21 cellular contexts compared by ENCODE assay signal in the genomic region with DNA sequence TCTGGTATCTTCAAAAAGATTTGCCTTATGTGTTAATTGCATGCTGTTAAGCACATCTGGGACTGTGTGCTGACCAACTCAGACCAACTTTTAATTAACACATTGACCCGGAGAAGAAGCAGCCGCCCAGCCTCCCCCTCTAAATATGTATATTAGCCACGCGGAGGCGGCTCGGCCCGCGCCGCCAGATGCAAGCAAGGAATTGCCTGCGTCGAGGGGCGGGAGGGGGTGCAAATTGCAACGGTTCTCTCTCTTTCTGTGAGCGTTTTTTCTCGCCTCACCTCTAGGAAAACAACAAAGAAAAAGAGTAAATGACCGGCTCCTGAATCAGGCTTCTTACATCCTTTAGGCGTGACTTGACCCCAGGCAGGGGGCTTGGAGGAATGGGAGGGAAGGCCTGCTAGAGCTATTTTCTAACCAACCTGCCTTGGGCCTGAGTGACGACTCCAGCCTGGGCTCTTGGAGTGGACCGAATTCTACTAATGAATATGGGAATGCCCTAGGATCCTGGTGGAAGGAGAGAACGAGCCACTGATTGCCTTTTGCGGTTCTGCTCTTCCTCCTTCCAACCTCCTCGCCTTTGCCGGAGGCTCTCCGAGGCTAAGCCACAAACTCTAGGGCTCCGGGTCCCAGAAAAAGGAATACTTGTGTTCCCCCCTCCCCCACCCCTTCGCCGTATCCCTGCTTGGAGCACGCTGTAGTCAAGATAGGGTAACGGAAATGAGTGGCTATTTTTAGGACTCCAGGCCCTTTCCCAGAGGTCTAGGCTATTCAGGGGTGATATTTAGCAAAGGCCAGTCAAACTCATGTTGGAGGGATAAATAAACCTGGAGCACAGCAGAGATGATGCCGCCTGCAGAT.
DNase-seq lines count a peak whose midpoint lies in the region; ATAC-seq and TF ChIP-seq lines count a peak whose summit lies in the region.
"Had no signal": no experiment of that assay in that cellular context is flagged by ENCODE, and none has a peak within 500 bp of the region (broad histone marks: within the 10 kb centered on the region; RNA-seq: fewer than 3 reads in every experiment).

No MANE protein-coding gene starts in this region.

- no peaks in the 10 kb centered on the region for H3K9me3 ChIP-seq in osteoblast (ENCODE audit: low read depth, low read length)
- H3K9me3 ChIP-seq: MG63 had no signal

- H3K9me3 Mint-ChIP-seq in activated naive CD4-positive, alpha-beta T cell treated with anti-CD3 and anti-CD28 coated beads for 36 hours: peaks cover 5% of the 10 kb centered on the region

- intact Hi-C loops in activated naive CD4-positive, alpha-beta T cell treated with anti-CD3 and anti-CD28 coated beads for 36 hours (cut with micrococcal nuclease): no loop called here

- H3K4me3 ChIP-seq in H7 (ENCODE audit: insufficient read depth, low read depth, low read length) (peak overlapping the region; percentile 37), epithelial cell of proximal tubule (ENCODE audit: low read depth, low read length) (peak overlapping the region; percentile 39), osteoblast (ENCODE audit: insufficient read depth, low read length) (no peak overlapping the region)
- H3K4me3 ChIP-seq: MG63 had no signal

- DNase-seq in H7 (peak; percentile 81), epithelial cell of proximal tubule (ENCODE audit: low read depth) (no peak), iPS-NIHi7 (ENCODE audit: extremely low spot score) (peak; percentile 47), osteoblast (ENCODE audit: insufficient read length, low spot score, missing footprints) (peak; percentile 76), NCI-H1048 (lab: John Stamatoyannopoulos, UW) (no peak), NCI-H82 (lab: John Stamatoyannopoulos, UW) (no peak)
- no peak for DNase-seq in activated naive CD4-positive, alpha-beta T cell treated with anti-CD3 and anti-CD28 coated beads for 36 hours
- DNase-seq: activated CD4-positive, alpha-beta T cell treated with anti-CD3 and anti-CD28 coated beads, Interleukin-2, amount 50 U/mL, for 48 hours; activated naive CD8-positive, alpha-beta T cell treated with anti-CD3 and anti-CD28 coated beads, Interleukin-2, amount 10 ng/mL, durations not matched to agents 7 days and 5 days; activated T-cell treated with anti-CD3 and anti-CD28 coated beads, Interleukin-2, amount 50 U/mL, for 48 hours; CD4-positive, alpha-beta memory T cell; DND-41; HFFc6; IMR-90; mammary epithelial cell; MG63; natural killer cell; NCI-H1930; stimulated activated CD4-positive, alpha-beta T cell treated with anti-CD3 and anti-CD28 coated beads, Interleukin-4, amount 100 ng/mL, for 1 hour; T-helper 1 cell had no signal

- H3K36me3 ChIP-seq in H7 (replicated peaks; ENCODE audit: control insufficient read depth, insufficient read depth, low read length): no peaks in the 10 kb centered on the region
- no peaks in the 10 kb centered on the region for H3K36me3 ChIP-seq in osteoblast (ENCODE audit: insufficient read depth, low read length)
- H3K36me3 ChIP-seq: MG63 had no signal

- no peaks in the 10 kb centered on the region for H3K79me2 ChIP-seq in osteoblast (ENCODE audit: insufficient read depth, low read length)

- TF ChIP-seq CTCF in epithelial cell of proximal tubule (conservative IDR thresholded peaks at IDR 0.05; ENCODE audit: low read depth, low read length) (no peak), osteoblast (IDR thresholded peaks at IDR 0.05; ENCODE audit: extremely low read depth, low read depth, low read length) (no peak)

- H3K4me3 Mint-ChIP-seq in activated naive CD4-positive, alpha-beta T cell treated with anti-CD3 and anti-CD28 coated beads for 36 hours: no peak overlapping the region
- H3K4me3 Mint-ChIP-seq: activated naive CD8-positive, alpha-beta T cell treated with anti-CD3 and anti-CD28 coated beads, Interleukin-2, amount 10 ng/mL, durations not matched to agents 7 days and 5 days; CD4-positive, alpha-beta memory T cell; HFFc6; natural killer cell had no signal

- H3K27me3 ChIP-seq in H7 (ENCODE audit: control insufficient read depth, insufficient read depth, low read length): peaks cover 65% of the 10 kb centered on the region
- peaks cover 31% of the 10 kb centered on the region for H3K27me3 ChIP-seq in osteoblast (ENCODE audit: insufficient read depth, low read length)
- H3K27me3 ChIP-seq: MG63 had no signal

- no peaks in the 10 kb centered on the region for H3K4me1 ChIP-seq in osteoblast (ENCODE audit: insufficient read depth, low read length)

- ATAC-seq in GM18502 (IDR thresholded peaks at IDR 0.05; ENCODE audit: poor library complexity, unreplicated experiment): no peak
- ATAC-seq: natural killer cell had no signal

- peaks cover 5% of the 10 kb centered on the region for H3K36me3 Mint-ChIP-seq in activated naive CD4-positive, alpha-beta T cell treated with anti-CD3 and anti-CD28 coated beads for 36 hours (ENCODE audit: low read depth)

- H3K4me2 ChIP-seq in osteoblast (ENCODE audit: insufficient read depth, low read length): no peak overlapping the region

- no peak overlapping the region for H3K27ac ChIP-seq in osteoblast (ENCODE audit: low read depth, low read length)

- peaks cover 53% of the 10 kb centered on the region for H3K27me3 Mint-ChIP-seq in activated naive CD4-positive, alpha-beta T cell treated with anti-CD3 and anti-CD28 coated beads for 36 hours (ENCODE audit: low read depth)

- no peaks in the 10 kb centered on the region for H4K20me1 ChIP-seq in osteoblast (ENCODE audit: insufficient read depth, low read length)

- H3K4me1 Mint-ChIP-seq in activated naive CD4-positive, alpha-beta T cell treated with anti-CD3 and anti-CD28 coated beads for 36 hours (ENCODE audit: low read depth): peaks cover 4% of the 10 kb centered on the region
- H3K4me1 Mint-ChIP-seq: natural killer cell had no signal

- H2AFZ ChIP-seq in osteoblast (ENCODE audit: low read length): no peak overlapping the region

- H3K27ac Mint-ChIP-seq in activated naive CD4-positive, alpha-beta T cell treated with anti-CD3 and anti-CD28 coated beads for 36 hours: no peak overlapping the region
- H3K27ac Mint-ChIP-seq: activated naive CD8-positive, alpha-beta T cell treated with anti-CD3 and anti-CD28 coated beads, Interleukin-2, amount 10 ng/mL, durations not matched to agents 7 days and 5 days; CD4-positive, alpha-beta memory T cell; HFFc6; natural killer cell had no signal

- CTCF ChIA-PET in activated naive CD4-positive, alpha-beta T cell treated with anti-CD3 and anti-CD28 coated beads for 36 hours (lab: Charles Lee): no interaction called here

Comparison
In these comparisons a context has a peak if more than half of its experiments do, and no peak if none do; other contexts are left out.
1. DNase-seq: peak in H7 (single experiment), iPS-NIHi7 (single experiment) and osteoblast (single experiment); none in epithelial cell of proximal tubule (single experiment), activated naive CD4-positive, alpha-beta T cell treated with anti-CD3 and anti-CD28 coated beads for 36 hours (single experiment), NCI-H1048 (single experiment) and NCI-H82 (single experiment).